ENCODE assay signal across 20 cellular contexts in genomic region chr5:121144764-121145163, GRCh38.
A peak's percentile ranks its signal among the peaks of the same experiment; 100 is the strongest.
DNase-seq lines count a peak whose midpoint lies in the region; ATAC-seq, FAIRE-seq and TF ChIP-seq lines count a peak whose summit lies in the region.
"Had no signal": no experiment of that assay in that cellular context is flagged by ENCODE, and none has a peak within 500 bp of the region (broad histone marks: within the 10 kb centered on the region; RNA-seq: fewer than 3 reads in every experiment).

No MANE protein-coding gene starts in this region.

- H3K36me3 ChIP-seq in DND-41 (ENCODE audit: insufficient read depth, low read length) (no peaks in the 10 kb centered on the region), K562 (ENCODE audit: control insufficient read depth, insufficient read depth, low read length) (no peaks in the 10 kb centered on the region)
- H3K36me3 ChIP-seq: thyroid gland had no signal

- H3K9me3 ChIP-seq in DND-41 (ENCODE audit: insufficient read depth, low read length, severe bottlenecking), result peaks cover 13% of the 10 kb centered on the region
- H3K9me3 ChIP-seq in K562 (replicated peaks; ENCODE audit: control insufficient read depth, insufficient read depth, low read depth, low read length), result no peaks in the 10 kb centered on the region
- H3K9me3 ChIP-seq: thyroid gland had no signal

- H3K27me3 ChIP-seq in DND-41 (ENCODE audit: insufficient read depth, low read length, poor library complexity) (no peaks in the 10 kb centered on the region), K562 (ENCODE audit: control insufficient read depth in 2 of 2, insufficient read depth in 2 of 2, low read length in 2 of 2) (no peaks in the 10 kb centered on the region)
- H3K27me3 ChIP-seq: thyroid gland had no signal

- TF ChIP-seq CTCF in DND-41 (IDR thresholded peaks at IDR 0.05; ENCODE audit: borderline replicate concordance, extremely low read depth, low read length, poor library complexity, severe bottlenecking), result no peak
- peak; percentile 37; the same call in 1 of the 2 replicates for TF ChIP-seq CTCF in LNCAP (IDR thresholded peaks at IDR 0.05)
- no peak for TF ChIP-seq CTCF in K562 (IDR thresholded peaks at IDR 0.05 in 2 of 3, conservative IDR thresholded peaks at IDR 0.05 in 1 of 3; ENCODE audit: insufficient read depth in 2 of 3, low read depth in 1 of 3, low read length in 3 of 3)
- no peak for TF ChIP-seq CTCF in GM13976 (IDR thresholded peaks at IDR 0.05; ENCODE audit: borderline replicate concordance, control extremely low read depth, extremely low read depth, insufficient read depth, missing control alignments)

- H2AFZ ChIP-seq in DND-41 (ENCODE audit: low read depth, low read length), result peak overlapping the region; percentile 33
- no peak overlapping the region for H2AFZ ChIP-seq in K562 (ENCODE audit: low read depth, low read length)

- H3K79me2 ChIP-seq in DND-41 (ENCODE audit: insufficient read depth, low read length) (no peaks in the 10 kb centered on the region), K562 (ENCODE audit: control insufficient read depth, insufficient read depth, low read length) (no peaks in the 10 kb centered on the region)

- H3K4me1 ChIP-seq in DND-41 (ENCODE audit: insufficient read depth, low read length) (peaks cover 13% of the 10 kb centered on the region), K562 (replicated peaks in 1 of 2; ENCODE audit: control insufficient read depth in 2 of 2, insufficient read depth in 2 of 2, low read length in 2 of 2) (no peaks in the 10 kb centered on the region)
- H3K4me1 ChIP-seq: thyroid gland had no signal

- H3K27ac ChIP-seq in DND-41 (ENCODE audit: low read length), result no peak overlapping the region
- no peak overlapping the region for H3K27ac ChIP-seq in K562 (ENCODE audit: extremely low read depth, low read depth, low read length)
- H3K27ac ChIP-seq: SK-N-MC, thyroid gland had no signal

- TF ChIP-seq RAD21 in K562 (CRISPR knock-in tag; conservative IDR thresholded peaks at IDR 0.05 in 1 of 2, IDR thresholded peaks at IDR 0.05 in 1 of 2), result no peak

- peaks cover 10% of the 10 kb centered on the region for H3K9me3 Mint-ChIP-seq in activated CD4-positive, alpha-beta T cell treated with anti-CD3 and anti-CD28 coated beads for 36 hours (ENCODE audit: low read depth)

- no peak overlapping the region for H3K9ac ChIP-seq in DND-41 (ENCODE audit: low read depth, low read length)
- H3K9ac ChIP-seq in K562 (ENCODE audit: insufficient read depth in 1 of 2, low read depth in 2 of 2, low read length in 2 of 2), result no peak overlapping the region

- no peaks in the 10 kb centered on the region for H4K20me1 ChIP-seq in DND-41 (ENCODE audit: insufficient read depth, low read length)
- H4K20me1 ChIP-seq in K562 (replicated peaks; ENCODE audit: control insufficient read depth, insufficient read depth, low read length), result no peaks in the 10 kb centered on the region

- H3K4me1 Mint-ChIP-seq in activated CD4-positive, alpha-beta T cell treated with anti-CD3 and anti-CD28 coated beads for 36 hours, result no peaks in the 10 kb centered on the region
- H3K4me1 Mint-ChIP-seq: CD4-positive, CD25-positive, alpha-beta regulatory T cell; IgD-negative memory B cell; naive thymus-derived CD4-positive, alpha-beta T cell had no signal

- POLR2A ChIA-PET in K562 (lab: Yijun Ruan, JAX), result no interaction called here
- POLR2A ChIA-PET in activated CD4-positive, alpha-beta T cell treated with anti-CD3 and anti-CD28 coated beads for 36 hours (lab: Charles Lee), result no interaction called here

- intact Hi-C loops in K562 (cut with micrococcal nuclease), result no loop called here
- intact Hi-C loops in activated CD4-positive, alpha-beta T cell treated with anti-CD3 and anti-CD28 coated beads for 36 hours (cut with DNase I, micrococcal nuclease), result no loop called here

- H3K4me3 ChIP-seq in DND-41 (ENCODE audit: low read depth in 1 of 2, low read length in 2 of 2), result no peak overlapping the region
- H3K4me3 ChIP-seq in K562, result no peak overlapping the region
- H3K4me3 ChIP-seq: SK-N-MC, thyroid gland had no signal

- TF ChIP-seq POLR2A in K562 (conservative IDR thresholded peaks at IDR 0.05), result no peak

- H3K36me3 Mint-ChIP-seq in activated CD4-positive, alpha-beta T cell treated with anti-CD3 and anti-CD28 coated beads for 36 hours (ENCODE audit: low read depth), result no peaks in the 10 kb centered on the region
- H3K36me3 Mint-ChIP-seq: CD4-positive, CD25-positive, alpha-beta regulatory T cell; IgD-negative memory B cell; naive thymus-derived CD4-positive, alpha-beta T cell had no signal

- ATAC-seq in DND-41 (ENCODE audit: insufficient read depth, low read depth), result no peak
- ATAC-seq in K562, result no peak
- peak; percentile 39 for ATAC-seq in left lobe of liver
- ATAC-seq in activated CD4-positive, alpha-beta T cell treated with anti-CD3 and anti-CD28 coated beads for 36 hours, result no peak
- no peak for ATAC-seq in HG03095 (IDR thresholded peaks at IDR 0.05; ENCODE audit: unreplicated experiment)
- no peak for ATAC-seq in HG03442 (IDR thresholded peaks at IDR 0.05; ENCODE audit: unreplicated experiment)
- ATAC-seq: left colon; naive thymus-derived CD4-positive, alpha-beta T cell had no signal

- 0% methylated on average over 1 of the region's 1 CpG for WGBS in K562 (ENCODE audit: insufficient coverage, low coverage, missing lambda C conversion rate)

- in situ Hi-C loops in K562 (cut with MboI), result no loop called here
- in situ Hi-C loops in GM13976 (cut with MboI; ENCODE audit: low sequenced_read_pairs, unreplicated experiment), result no loop called here

- no peak overlapping the region for H3K4me3 Mint-ChIP-seq in activated CD4-positive, alpha-beta T cell treated with anti-CD3 and anti-CD28 coated beads for 36 hours
- H3K4me3 Mint-ChIP-seq: CD4-positive, CD25-positive, alpha-beta regulatory T cell; IgD-negative memory B cell; naive thymus-derived CD4-positive, alpha-beta T cell had no signal

- BruUV-seq in K562 (replicated peaks; lab: Mats Ljungman, UMichigan), result no TSS peak

- CTCF ChIA-PET in K562 (lab: Yijun Ruan, JAX; ENCODE audit: low intra/inter-chr PET ratio), result no interaction called here
- CTCF ChIA-PET in activated CD4-positive, alpha-beta T cell treated with anti-CD3 and anti-CD28 coated beads for 36 hours (lab: Charles Lee), result no interaction called here

- H3K9me1 ChIP-seq in K562 (ENCODE audit: control insufficient read depth, insufficient read depth, low read length), result no peaks in the 10 kb centered on the region

- no peak overlapping the region for H3K4me2 ChIP-seq in DND-41 (ENCODE audit: insufficient read depth, low read length)
- H3K4me2 ChIP-seq in K562 (ENCODE audit: insufficient read depth, low read length), result no peak overlapping the region

- no peak for TF ChIP-seq EP300 in K562 (IDR thresholded peaks at IDR 0.05; ENCODE audit: low read length)

- peak; percentile 54 for FAIRE-seq in K562 (lab: Jason Lieb, UNC)

- no peak for DNase-seq in DND-41
- DNase-seq in K562 (ENCODE audit: extremely low read depth in 1 of 4, low spot score in 3 of 4), result peak in 1 of 4 experiments; percentile 10
- DNase-seq in left lobe of liver (ENCODE audit: low spot score), result no peak
- no peak for DNase-seq in GM13976 (ENCODE audit: low spot score)
- DNase-seq in activated CD4-positive, alpha-beta T cell treated with anti-CD3 and anti-CD28 coated beads for 36 hours, result no peak
- DNase-seq: activated CD8-positive, alpha-beta memory T cell treated with anti-CD3 and anti-CD28 coated beads for 24 hours; activated naive CD4-positive, alpha-beta T cell; CD4-positive, CD25-positive, alpha-beta regulatory T cell; GDM1; left colon; naive thymus-derived CD4-positive, alpha-beta T cell; NCI-H1105; NCI-H345; stimulated activated CD4-positive, alpha-beta T cell treated with anti-CD3 and anti-CD28 coated beads, Interleukin-2, amount 100 ng/mL, for 24 hours; thyroid gland had no signal

- no peaks in the 10 kb centered on the region for H3K27me3 Mint-ChIP-seq in activated CD4-positive, alpha-beta T cell treated with anti-CD3 and anti-CD28 coated beads for 36 hours
- H3K27me3 Mint-ChIP-seq: CD4-positive, CD25-positive, alpha-beta regulatory T cell; IgD-negative memory B cell; naive thymus-derived CD4-positive, alpha-beta T cell had no signal

- H3K27ac Mint-ChIP-seq in activated CD4-positive, alpha-beta T cell treated with anti-CD3 and anti-CD28 coated beads for 36 hours, result no peak overlapping the region
- H3K27ac Mint-ChIP-seq: CD4-positive, CD25-positive, alpha-beta regulatory T cell; IgD-negative memory B cell; naive thymus-derived CD4-positive, alpha-beta T cell had no signal

TF ChIP-seq in K562, 482 proteins besides CTCF, POLR2A, EP300 and RAD21 (continues in another document):
- TF ChIP-seq ZHX1 (conservative IDR thresholded peaks at IDR 0.05; ENCODE audit: low read length), result no peak
- no peak for TF ChIP-seq THRA (IDR thresholded peaks at IDR 0.05)
- peak; percentile 67 for TF ChIP-seq CBFA2T3 (IDR thresholded peaks at IDR 0.05)
- no peak for TF ChIP-seq RFX7 (CRISPR knock-in tag; IDR thresholded peaks at IDR 0.05)
- peak; percentile 53; the same call in 1 of the 2 replicates for TF ChIP-seq ARID1B (IDR thresholded peaks at IDR 0.05)
